15 cellular contexts compared by ENCODE assay signal in genomic region chr4:27081675-27082579, GRCh38.
DNase-seq lines count a peak whose midpoint lies in the region; ATAC-seq, FAIRE-seq and TF ChIP-seq lines count a peak whose summit lies in the region.
"Had no signal": no experiment of that assay in that cellular context is flagged by ENCODE, and none has a peak within 500 bp of the region (broad histone marks: within the 10 kb centered on the region; RNA-seq: fewer than 3 reads in every experiment).

No MANE protein-coding gene starts in this region.

- H2BK12ac ChIP-seq in H1 (ENCODE audit: low read depth, low read length) = no peak overlapping the region

- no peak overlapping the region for H3K56ac ChIP-seq in H1 (replicated peaks; ENCODE audit: insufficient read length, low read depth, low read length)

- no peaks in the 10 kb centered on the region for H3K36me3 ChIP-seq in H1 (ENCODE audit: control insufficient read depth in 2 of 4, insufficient read depth in 4 of 4, low read length in 3 of 4)
- H3K36me3 ChIP-seq in right atrium auricular region = no peaks in the 10 kb centered on the region
- H3K36me3 ChIP-seq: BLaER1, lower lobe of right lung, neutrophil had no signal

- no peak overlapping the region for H3K14ac ChIP-seq in H1 (ENCODE audit: insufficient read length)

- H3K9ac ChIP-seq in H1 (replicated peaks in 1 of 4; ENCODE audit: extremely low read depth in 1 of 4, low read depth in 3 of 4, low read length in 3 of 4) = no peak overlapping the region
- H3K9ac ChIP-seq: BLaER1 had no signal

- H3K18ac ChIP-seq in H1 (ENCODE audit: extremely low read depth, low read length) = no peak overlapping the region

- no peak overlapping the region for H3K23ac ChIP-seq in H1 (ENCODE audit: insufficient read length)

- no peak overlapping the region for H4K5ac ChIP-seq in H1 (ENCODE audit: insufficient read length, low read depth, low read length)

- no peaks in the 10 kb centered on the region for H4K20me1 ChIP-seq in H1 (replicated peaks in 1 of 2; ENCODE audit: control insufficient read depth in 1 of 2, insufficient read depth in 2 of 2, low read length in 2 of 2)
- H4K20me1 ChIP-seq: BLaER1 had no signal

- H2AFZ ChIP-seq in H1 (ENCODE audit: low read length) = no peak overlapping the region; the same call in 1 of the 2 replicates
- H2AFZ ChIP-seq: hepatocyte had no signal

- no peak overlapping the region for H4K91ac ChIP-seq in H1 (replicated peaks; ENCODE audit: insufficient read length, low read length)

- no peak overlapping the region for H2AK5ac ChIP-seq in H1 (ENCODE audit: low read depth, low read length)

- no peak overlapping the region for H4K8ac ChIP-seq in H1 (ENCODE audit: extremely low read depth, insufficient read depth, low read length)

- POLR2A ChIA-PET in H1 (lab: Charles Lee; ENCODE audit: partially characterized antibody) = interaction anchor here (1.7 kb wide), 1 partner anchor 8 kb away, joined by 3 read pairs; no protein-coding TSS in a partner anchor

- no peak for TF ChIP-seq POLR2A in H1 (IDR thresholded peaks at IDR 0.05; ENCODE audit: control extremely low read depth in 1 of 2, low read depth in 2 of 2, low read length in 2 of 2)

- peak; percentile 43 for ATAC-seq in GM18861 (IDR thresholded peaks at IDR 0.05; ENCODE audit: unreplicated experiment)
- ATAC-seq in GM21447 (IDR thresholded peaks at IDR 0.05; ENCODE audit: unreplicated experiment) = peak; percentile 77
- peak; percentile 57 for ATAC-seq in HG03066 (IDR thresholded peaks at IDR 0.05; ENCODE audit: low read depth, unreplicated experiment)
- ATAC-seq: body of pancreas had no signal

- no peaks in the 10 kb centered on the region; a peak in 1 of 4 replicates for H3K9me3 ChIP-seq in H1 (ENCODE audit: insufficient read depth in 2 of 2, low read depth in 1 of 2, low read length in 1 of 2)
- H3K9me3 ChIP-seq in right atrium auricular region = peaks cover 0 to 4% of the 10 kb centered on the region in 2 donors
- H3K9me3 ChIP-seq: body of pancreas, lower lobe of right lung, neutrophil had no signal

- H3K4me3 ChIP-seq in H1 (ENCODE audit: extremely low read depth in 1 of 4, insufficient read depth in 2 of 4, low read depth in 3 of 4, low read length in 4 of 4) (no peak overlapping the region), right atrium auricular region (no peak overlapping the region)
- H3K4me3 ChIP-seq: BLaER1, body of pancreas, hepatocyte, lower lobe of right lung had no signal

- H3K79me2 ChIP-seq in H1 (ENCODE audit: control insufficient read depth in 1 of 2, insufficient read depth in 2 of 2, low read length in 2 of 2) = no peaks in the 10 kb centered on the region
- H3K79me2 ChIP-seq: hepatocyte had no signal

- no peak for FAIRE-seq in H1 (lab: Jason Lieb, UNC)

- peak overlapping the region; percentile 56; the same call in 1 of the 2 replicates for H2BK20ac ChIP-seq in H1 (ENCODE audit: low read length)

- H3K4me2 ChIP-seq in H1 (ENCODE audit: insufficient read depth in 1 of 2, low read depth in 2 of 2, low read length in 2 of 2) = no peak overlapping the region; a peak in 1 of 4 replicates
- H3K4me2 ChIP-seq: BLaER1, hepatocyte had no signal

- H2BK120ac ChIP-seq in H1 (replicated peaks; ENCODE audit: low read depth, low read length) = no peak overlapping the region

- H3K27me3 ChIP-seq in H1 (replicated peaks in 1 of 4; ENCODE audit: control insufficient read depth in 3 of 4, extremely low read depth in 1 of 4, insufficient read depth in 3 of 4, low read length in 3 of 4) (peaks cover 0 to 17% (median 11%) of the 10 kb centered on the region in 4 experiments; a peak in 6 of 7 replicates), right atrium auricular region (peaks cover 0 to 8% of the 10 kb centered on the region in 2 donors)

- H3K4ac ChIP-seq in H1 (replicated peaks; ENCODE audit: insufficient read length, low read depth, low read length) = no peak overlapping the region

- H3K23me2 ChIP-seq in H1 (ENCODE audit: low read depth, low read length) = peaks cover 6% of the 10 kb centered on the region

- DNase-seq in H1 (ENCODE audit: low read depth in 1 of 2, low spot score in 2 of 2) = peak in 1 of 2 experiments; percentile 6
- DNase-seq in NCI-H128 (lab: John Stamatoyannopoulos, UW; ENCODE audit: unreplicated experiment) = no peak
- DNase-seq in activated T-cell treated with anti-CD3 and anti-CD28 coated beads, Interleukin-2, amount 50 U/mL, for 48 hours = no peak
- DNase-seq in NCI-H187 (lab: John Stamatoyannopoulos, UW) = no peak
- no peak for DNase-seq in right atrium auricular region (ENCODE audit: low spot score)
- DNase-seq: body of pancreas, lower lobe of right lung, NCI-H510A had no signal

- TF ChIP-seq EP300 in H1 (IDR thresholded peaks at IDR 0.05; ENCODE audit: borderline replicate concordance in 1 of 2, low read depth in 2 of 2, low read length in 2 of 2) = no peak

- H2BK5ac ChIP-seq in H1 (ENCODE audit: low read depth, low read length) = no peak overlapping the region

- no peaks in the 10 kb centered on the region for H3K79me1 ChIP-seq in H1 (ENCODE audit: low read depth, low read length)

- WGBS in H1 (ENCODE audit: extremely low coverage in 1 of 2, insufficient coverage in 1 of 2, insufficient read length in 1 of 2, insufficient replicate concordance in 2 of 2, low coverage in 1 of 2, low lambda C conversion rate in 2 of 2, missing lambda C conversion rate in 1 of 2), 2 experiments = 85% methylated on average over 6 of the region's 6 CpGs; no CpG with 5 or more reads in 1 of the 2 experiments

- CTCF ChIA-PET in H1 (lab: Charles Lee; ENCODE audit: partially characterized antibody) = interaction anchor here (0.6 to 5.7 kb wide), 5 partner anchors 15 to 259 kb away, joined by 3 to 27 read pairs (median 4); no protein-coding TSS in a partner anchor

- peak overlapping the region; percentile 2; the same call in 1 of the 2 replicates for H2BK15ac ChIP-seq in H1 (ENCODE audit: low read length)

- no peak for TF ChIP-seq RAD21 in H1 (IDR thresholded peaks at IDR 0.05 in 1 of 2, conservative IDR thresholded peaks at IDR 0.05 in 1 of 2; ENCODE audit: low read depth in 2 of 2, low read length in 2 of 2)

- H3K27ac ChIP-seq in H1 (ENCODE audit: low read depth, low read length) = no peak overlapping the region
- no peak overlapping the region for H3K27ac ChIP-seq in right atrium auricular region
- H3K27ac ChIP-seq: BLaER1, body of pancreas, hepatocyte, lower lobe of right lung, neutrophil, VCaP had no signal

- no peak for TF ChIP-seq CTCF in H1 (IDR thresholded peaks at IDR 0.05; ENCODE audit: control extremely low read depth in 1 of 3, insufficient read depth in 1 of 3, low read depth in 1 of 3, low read length in 3 of 3)
- TF ChIP-seq CTCF in right atrium auricular region (IDR thresholded peaks at IDR 0.05) = no peak

- H3K4me1 ChIP-seq in H1 (replicated peaks in 1 of 4; ENCODE audit: control insufficient read depth in 3 of 4, insufficient read depth in 4 of 4, low read length in 3 of 4) (peaks cover 0 to 6% (median 3%) of the 10 kb centered on the region in 4 experiments; a peak in 4 of 7 replicates), right atrium auricular region (peaks cover 0 to 10% of the 10 kb centered on the region in 2 donors)
- H3K4me1 ChIP-seq: BLaER1 had no signal

TF ChIP-seq in H1, 55 proteins besides CTCF, POLR2A, EP300 and RAD21:
- TF ChIP-seq JUN (IDR thresholded peaks at IDR 0.05; ENCODE audit: low read depth, low read length) = no peak
- no peak for TF ChIP-seq MAX (IDR thresholded peaks at IDR 0.05)
- no peak for TF ChIP-seq CTBP2 (IDR thresholded peaks at IDR 0.05; ENCODE audit: borderline replicate concordance, insufficient read depth, insufficient read length, low read length)
- TF ChIP-seq FOSL1 (IDR thresholded peaks at IDR 0.05; ENCODE audit: insufficient read depth, low read depth, low read length) = no peak
- no peak for TF ChIP-seq HDAC2 (IDR thresholded peaks at IDR 0.05; ENCODE audit: borderline replicate concordance in 1 of 2, low read depth in 2 of 2, low read length in 2 of 2)
- TF ChIP-seq GTF2F1 (IDR thresholded peaks at IDR 0.05; ENCODE audit: borderline replicate concordance, low read depth, low read length) = no peak
- TF ChIP-seq KDM4A (IDR thresholded peaks at IDR 0.05; ENCODE audit: low read depth, low read length, severe bottlenecking) = no peak
- no peak for TF ChIP-seq SAP30 (IDR thresholded peaks at IDR 0.05; ENCODE audit: insufficient read depth, insufficient replicate concordance, low read length)
- no peak for TF ChIP-seq BACH1 (IDR thresholded peaks at IDR 0.05; ENCODE audit: low read length)
- no peak for TF ChIP-seq NANOG (IDR thresholded peaks at IDR 0.05; ENCODE audit: insufficient read depth, low read depth, low read length, poor library complexity, severe bottlenecking)
- TF ChIP-seq KDM5A (IDR thresholded peaks at IDR 0.05; ENCODE audit: low read length) = no peak
- no peak for TF ChIP-seq RFX5 (IDR thresholded peaks at IDR 0.05; ENCODE audit: borderline replicate concordance, low read depth, low read length)
- TF ChIP-seq SP2 (IDR thresholded peaks at IDR 0.05; ENCODE audit: low read length) = no peak
- no peak for TF ChIP-seq BRCA1 (IDR thresholded peaks at IDR 0.05; ENCODE audit: low read depth, low read length)
